Comparison of ENCODE assay signal across 10 cellular contexts in genomic region chr22:35892192-35892591, GRCh38.
A peak's percentile ranks its signal among the peaks of the same experiment; 100 is the strongest.
DNase-seq lines count a peak whose midpoint lies in the region; ATAC-seq and TF ChIP-seq lines count a peak whose summit lies in the region.
"Had no signal": no experiment of that assay in that cellular context is flagged by ENCODE, and none has a peak within 500 bp of the region (broad histone marks: within the 10 kb centered on the region; RNA-seq: fewer than 3 reads in every experiment).

No MANE protein-coding gene starts in this region.

- no peaks in the 10 kb centered on the region for H3K9me2 ChIP-seq in hepatocyte (replicated peaks; ENCODE audit: insufficient read depth)

- no peak for TF ChIP-seq POLR2A in stomach (IDR thresholded peaks at IDR 0.05)

- peak; percentile 37 for DNase-seq in H4 (ENCODE audit: low spot score)
- DNase-seq in astrocyte of the cerebellum (ENCODE audit: low read depth), result peak; percentile 64
- DNase-seq in left ventricle myocardium inferior, result no peak
- DNase-seq in stomach, result no peak
- no peak for DNase-seq in activated CD4-positive, alpha-beta T cell treated with anti-CD3 and anti-CD28 coated beads, Interleukin-2, amount 10 ng/mL, durations not matched to agents 24 days and 14 days
- no peak for DNase-seq in hepatocyte (ENCODE audit: low spot score)
- no peak for DNase-seq in NCI-H128 (lab: John Stamatoyannopoulos, UW; ENCODE audit: unreplicated experiment)
- DNase-seq: activated CD8-positive, alpha-beta T cell treated with anti-CD3 and anti-CD28 coated beads for 36 hours had no signal

- H3K4me2 ChIP-seq in hepatocyte, result no peak overlapping the region

- H3K36me3 ChIP-seq in left ventricle myocardium inferior (no peaks in the 10 kb centered on the region), stomach (no peaks in the 10 kb centered on the region), hepatocyte (replicated peaks; ENCODE audit: insufficient read depth, low read depth) (no peaks in the 10 kb centered on the region)

- TF ChIP-seq CTCF in astrocyte of the cerebellum (IDR thresholded peaks at IDR 0.05; ENCODE audit: low read depth, low read length, missing control alignments), result no peak
- TF ChIP-seq CTCF in left ventricle myocardium inferior (IDR thresholded peaks at IDR 0.05; ENCODE audit: borderline replicate concordance), result no peak
- no peak for TF ChIP-seq CTCF in stomach (IDR thresholded peaks at IDR 0.05)
- no peak for TF ChIP-seq CTCF in hepatocyte (IDR thresholded peaks at IDR 0.05; ENCODE audit: poor library complexity)

- H3K79me2 ChIP-seq in hepatocyte, result peaks cover 91% of the 10 kb centered on the region

- H3K4me3 Mint-ChIP-seq in activated CD4-positive, alpha-beta T cell treated with anti-CD3 and anti-CD28 coated beads, Interleukin-2, amount 10 ng/mL, durations not matched to agents 24 days and 14 days, result no peak overlapping the region
- H3K4me3 Mint-ChIP-seq: activated CD8-positive, alpha-beta T cell treated with anti-CD3 and anti-CD28 coated beads for 36 hours; activated naive CD4-positive, alpha-beta T cell treated with anti-CD3 and anti-CD28 coated beads, Interleukin-2, amount 50 U/mL, for 24 hours had no signal

- intact Hi-C loops in left ventricle myocardium inferior (cut with micrococcal nuclease) (no loop called here), stomach (cut with DNase I; ENCODE audit: low total_unique reads) (no loop called here)
- intact Hi-C loops in activated CD4-positive, alpha-beta T cell treated with anti-CD3 and anti-CD28 coated beads, Interleukin-2, amount 10 ng/mL, durations not matched to agents 24 days and 14 days (cut with micrococcal nuclease), result no loop called here

- H3K9me3 Mint-ChIP-seq in activated CD4-positive, alpha-beta T cell treated with anti-CD3 and anti-CD28 coated beads, Interleukin-2, amount 10 ng/mL, durations not matched to agents 24 days and 14 days, result no peaks in the 10 kb centered on the region
- H3K9me3 Mint-ChIP-seq: activated CD8-positive, alpha-beta T cell treated with anti-CD3 and anti-CD28 coated beads for 36 hours; activated naive CD4-positive, alpha-beta T cell treated with anti-CD3 and anti-CD28 coated beads, Interleukin-2, amount 50 U/mL, for 24 hours had no signal

- H3K9me3 ChIP-seq in left ventricle myocardium inferior (replicated peaks) (no peaks in the 10 kb centered on the region), stomach (no peaks in the 10 kb centered on the region), hepatocyte (ENCODE audit: low read depth) (no peaks in the 10 kb centered on the region)

- no peaks in the 10 kb centered on the region for H3K36me3 Mint-ChIP-seq in activated CD4-positive, alpha-beta T cell treated with anti-CD3 and anti-CD28 coated beads, Interleukin-2, amount 10 ng/mL, durations not matched to agents 24 days and 14 days (ENCODE audit: low read depth)
- H3K36me3 Mint-ChIP-seq: activated naive CD4-positive, alpha-beta T cell treated with anti-CD3 and anti-CD28 coated beads, Interleukin-2, amount 50 U/mL, for 24 hours had no signal

- no peaks in the 10 kb centered on the region for H3K27me3 ChIP-seq in left ventricle myocardium inferior (ENCODE audit: low read depth)
- H3K27me3 ChIP-seq in stomach, result no peaks in the 10 kb centered on the region
- no peaks in the 10 kb centered on the region for H3K27me3 ChIP-seq in hepatocyte

- H3K4me3 ChIP-seq in astrocyte of the cerebellum (ENCODE audit: low read depth, low read length) (no peak overlapping the region), left ventricle myocardium inferior (peak overlapping the region; percentile 65), stomach (no peak overlapping the region), hepatocyte (no peak overlapping the region)

- no peak for ATAC-seq in HG03442 (IDR thresholded peaks at IDR 0.05; ENCODE audit: unreplicated experiment)
- ATAC-seq: activated CD8-positive, alpha-beta T cell treated with anti-CD3 and anti-CD28 coated beads for 36 hours had no signal

- WGBS in stomach, 5 donors, result 48 to 79% (median 65%) methylated on average over 4 of the region's 4 CpGs
- 77% methylated on average over 4 of the region's 4 CpGs for WGBS in hepatocyte (ENCODE audit: low lambda C conversion rate, missing lambda C conversion rate)

- H3K27ac Mint-ChIP-seq in activated CD4-positive, alpha-beta T cell treated with anti-CD3 and anti-CD28 coated beads, Interleukin-2, amount 10 ng/mL, durations not matched to agents 24 days and 14 days, result no peak overlapping the region
- H3K27ac Mint-ChIP-seq: activated CD8-positive, alpha-beta T cell treated with anti-CD3 and anti-CD28 coated beads for 36 hours; activated naive CD4-positive, alpha-beta T cell treated with anti-CD3 and anti-CD28 coated beads, Interleukin-2, amount 50 U/mL, for 24 hours had no signal

- peak overlapping the region; percentile 91 for H3K27ac ChIP-seq in left ventricle myocardium inferior (replicated peaks)
- peak overlapping the region in 4 of 5 donors; percentile 13 to 84 (median 47) for H3K27ac ChIP-seq in stomach
- no peak overlapping the region for H3K27ac ChIP-seq in hepatocyte

- TF ChIP-seq EP300 in stomach (IDR thresholded peaks at IDR 0.05), result no peak

- peaks cover 7% of the 10 kb centered on the region for H3K27me3 Mint-ChIP-seq in activated CD4-positive, alpha-beta T cell treated with anti-CD3 and anti-CD28 coated beads, Interleukin-2, amount 10 ng/mL, durations not matched to agents 24 days and 14 days

- H3K4me1 Mint-ChIP-seq in activated CD4-positive, alpha-beta T cell treated with anti-CD3 and anti-CD28 coated beads, Interleukin-2, amount 10 ng/mL, durations not matched to agents 24 days and 14 days, result no peaks in the 10 kb centered on the region
- H3K4me1 Mint-ChIP-seq: activated naive CD4-positive, alpha-beta T cell treated with anti-CD3 and anti-CD28 coated beads, Interleukin-2, amount 50 U/mL, for 24 hours had no signal

- H3K4me1 ChIP-seq in left ventricle myocardium inferior, result peaks cover 95% of the 10 kb centered on the region
- H3K4me1 ChIP-seq in stomach, result peaks cover 14 to 73% (median 49%) of the 10 kb centered on the region in 4 donors
- peaks cover 32% of the 10 kb centered on the region for H3K4me1 ChIP-seq in hepatocyte (ENCODE audit: insufficient read depth)

- in situ Hi-C loops in astrocyte of the cerebellum (cut with HindIII; ENCODE audit: low sequenced_read_pairs), result no loop called here

- no peak overlapping the region for H2AFZ ChIP-seq in hepatocyte

- peaks cover 35% of the 10 kb centered on the region for H4K20me1 ChIP-seq in hepatocyte (ENCODE audit: insufficient read depth, poor library complexity, severe bottlenecking)

Comparison
In these comparisons a context has a peak if more than half of its experiments do, and no peak if none do; other contexts are left out.
1. DNase-seq: peak in H4 (single experiment) and astrocyte of the cerebellum (single experiment); none in left ventricle myocardium inferior (single experiment), stomach (single experiment), activated CD4-positive, alpha-beta T cell treated with anti-CD3 and anti-CD28 coated beads, Interleukin-2, amount 10 ng/mL, durations not matched to agents 24 days and 14 days (single experiment), hepatocyte (single experiment) and NCI-H128 (single experiment).